21 cellular contexts compared by ENCODE assay signal in the genomic region with DNA sequence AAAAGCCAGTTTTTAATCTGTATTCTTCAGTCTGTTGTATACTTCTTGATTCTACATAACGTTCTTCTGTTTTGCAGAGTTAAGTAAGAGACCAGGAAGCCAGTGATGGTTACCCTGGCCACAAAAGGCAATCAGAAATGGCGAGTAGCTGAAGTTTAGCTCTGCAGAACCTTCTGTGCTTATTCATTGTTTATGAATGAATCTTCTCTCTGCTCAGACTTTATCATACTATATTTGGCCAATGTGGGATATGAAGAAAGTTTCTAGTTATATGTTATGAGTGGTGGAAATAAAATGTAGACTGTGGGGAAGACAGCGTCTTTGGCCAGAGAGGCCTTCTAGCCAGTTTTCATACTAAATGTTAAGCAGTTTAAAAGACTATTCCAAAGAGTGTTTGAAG.
"Had no signal": no experiment of that assay in that cellular context is flagged by ENCODE, and none has a peak within 500 bp of the region (broad histone marks: within the 10 kb centered on the region; RNA-seq: fewer than 3 reads in every experiment).

No MANE protein-coding gene starts in this region.

- DNase-seq: activated CD4-positive, alpha-beta T cell treated with anti-CD3 and anti-CD28 coated beads, Interleukin-2, amount 10 ng/mL, durations not matched to agents 24 days and 14 days; activated CD8-positive, alpha-beta memory T cell treated with anti-CD3 and anti-CD28 coated beads for 24 hours; activated CD8-positive, alpha-beta memory T cell treated with anti-CD3 and anti-CD28 coated beads, Interleukin-2, amount 50 U/mL, for 4 hours; activated naive CD4-positive, alpha-beta T cell; activated T-cell treated with anti-CD3 and anti-CD28 coated beads, Interleukin-2, amount 50 U/mL, for 24 hours; amniotic stem cell; cerebellar nuclear complex; effector CD4-positive, alpha-beta T cell; foreskin keratinocyte; immature natural killer cell; kidney glomerular epithelial cell; left lung; naive B cell; occipital lobe; posterior cingulate gyrus; stimulated activated CD4-positive, alpha-beta T cell treated with anti-CD3 and anti-CD28 coated beads, Interleukin-4, amount 100 ng/mL, for 24 hours; stimulated activated naive CD4-positive, alpha-beta T cell treated with Interleukin-2 at 50 U/mL for 16 hours; SW 1271; T-helper 17 cell had no signal

- H3K27me3 ChIP-seq: foreskin keratinocyte, hepatocyte, left lung had no signal

- H3K4me3 ChIP-seq: hepatocyte, left lung, lung had no signal

- H3K4me1 ChIP-seq: foreskin keratinocyte, left lung had no signal

- H3K27ac ChIP-seq: foreskin keratinocyte, hepatocyte, left lung had no signal
